In genomic region chr3:142447308-142447851, GRCh38 we compare ENCODE assay signal across 8 cellular contexts. TPM values are rescaled to one million over a fixed set of nuclear protein-coding genes. Genes with fewer than 3 reads are reported as not detected.
A peak's percentile ranks its signal among the peaks of the same experiment; 100 is the strongest.
DNase-seq lines count a peak whose midpoint lies in the region; ATAC-seq and TF ChIP-seq lines count a peak whose summit lies in the region.

No MANE protein-coding gene starts in this region.

- H3K4me1 ChIP-seq in SK-N-SH (ENCODE audit: control insufficient read depth in 1 of 2, insufficient read depth in 2 of 2, low read depth in 1 of 2, low read length in 1 of 2) (peaks cover 0 to 13% of the 10 kb centered on the region in 2 experiments; a peak in 2 of 4 replicates), parathyroid adenoma (no peaks in the 10 kb centered on the region), urinary bladder (ENCODE audit: insufficient read depth) (no peaks in the 10 kb centered on the region)

- H3K9me3 ChIP-seq in SK-N-SH (no peaks in the 10 kb centered on the region), parathyroid adenoma (ENCODE audit: control insufficient read depth, low read length) (no peaks in the 10 kb centered on the region)

- 1% methylated on average over 30 of the region's 35 CpGs for WGBS in SK-N-SH (ENCODE audit: low lambda C conversion rate)
- under 1% methylated on average over 35 of the region's 35 CpGs for WGBS in urinary bladder

- H3K27ac ChIP-seq in SK-N-SH (ENCODE audit: low read depth in 2 of 2, low read length in 1 of 2) (peak overlapping the region; percentile 93 to 96), parathyroid adenoma (peak overlapping the region; percentile 81), urinary bladder (ENCODE audit: low read depth) (peak overlapping the region; percentile 92)

- H3F3A ChIP-seq in SK-N-SH (replicated peaks; ENCODE audit: insufficient read depth) = peaks cover 24% of the 10 kb centered on the region

- CTCF ChIA-PET in SK-N-SH (lab: Yijun Ruan, JAX) = interaction anchor here (0.6 kb wide), 1 partner anchor 10 kb away, joined by 3 read pairs; no protein-coding TSS in a partner anchor

- TF ChIP-seq RAD21 in SK-N-SH (IDR thresholded peaks at IDR 0.05; ENCODE audit: low read length) = no peak

- 0 out of 2 replicates have a peak, but pooled peaks cover 7% of the 10 kb centered on the region for H4K20me1 ChIP-seq in SK-N-SH (ENCODE audit: insufficient read depth)

- ATAC-seq in GM19452 (IDR thresholded peaks at IDR 0.05; ENCODE audit: unreplicated experiment) (peak; percentile 22), HG03521 (IDR thresholded peaks at IDR 0.05; ENCODE audit: unreplicated experiment) (peak; percentile 24), Right ventricle myocardium superior (ENCODE audit: poor library complexity) (peak; percentile 63)

- H2AFZ ChIP-seq in SK-N-SH (ENCODE audit: low read depth) (peak overlapping the region; percentile 90), parathyroid adenoma (peak overlapping the region; percentile 86)

- H3K4me3 ChIP-seq in SK-N-SH (ENCODE audit: low read depth in 2 of 2, low read length in 1 of 2) = peak overlapping the region; percentile 99 to 100
- H3K4me3 ChIP-seq in parathyroid adenoma (ENCODE audit: low read depth, low read length) = peak overlapping the region; percentile 99
- H3K4me3 ChIP-seq in urinary bladder (ENCODE audit: low read depth, low read length) = peak overlapping the region; percentile 78

- H3K36me3 ChIP-seq in SK-N-SH (replicated peaks in 1 of 2; ENCODE audit: control insufficient read depth in 1 of 2, insufficient read depth in 2 of 2, low read length in 1 of 2) (peaks cover 18% of the 10 kb centered on the region in 2 experiments), parathyroid adenoma (ENCODE audit: control insufficient read depth, insufficient read depth, low read length) (no peaks in the 10 kb centered on the region), urinary bladder (ENCODE audit: insufficient read depth) (no peaks in the 10 kb centered on the region)

- intact Hi-C loops in Right ventricle myocardium superior (cut with DNase I) = no loop called here

- H3K79me2 ChIP-seq in SK-N-SH (ENCODE audit: insufficient read depth) = peaks cover 54% of the 10 kb centered on the region
- H3K79me2 ChIP-seq in parathyroid adenoma = peaks cover 43% of the 10 kb centered on the region

- TF ChIP-seq CTCF in SK-N-SH (IDR thresholded peaks at IDR 0.05) (no peak), parathyroid adenoma (IDR thresholded peaks at IDR 0.05) (no peak)

- POLR2A ChIA-PET in SK-N-SH (lab: Yijun Ruan, JAX) = interaction anchor here (1.2 kb wide), 1 partner anchor 62 kb away, joined by 3 read pairs; no protein-coding TSS in a partner anchor

- DNase-seq in CD1c-positive myeloid dendritic cell (ENCODE audit: extremely low spot score) = peak; percentile 53
- DNase-seq in SK-N-SH = no peak
- DNase-seq in activated naive CD8-positive, alpha-beta T cell treated with anti-CD3 and anti-CD28 coated beads, Interleukin-2, amount 50 U/mL, for 16 hours (ENCODE audit: low read depth, low spot score) = peak; percentile 11
- peak; percentile 57 for DNase-seq in Right ventricle myocardium superior

- TF ChIP-seq EP300 in SK-N-SH (IDR thresholded peaks at IDR 0.05; ENCODE audit: borderline replicate concordance in 1 of 2, low read depth in 1 of 2, low read length in 1 of 2) = no peak

- H3K9me2 ChIP-seq in SK-N-SH = no peaks in the 10 kb centered on the region

- H3K27me3 ChIP-seq in SK-N-SH (ENCODE audit: insufficient read depth) = no peaks in the 10 kb centered on the region
- no peaks in the 10 kb centered on the region for H3K27me3 ChIP-seq in parathyroid adenoma (ENCODE audit: control insufficient read depth, insufficient read depth, low read length)

- peak overlapping the region; percentile 75 for H3K4me2 ChIP-seq in SK-N-SH
- peak overlapping the region; percentile 89 for H3K4me2 ChIP-seq in parathyroid adenoma (ENCODE audit: low read length)

- peak overlapping the region; percentile 99 for H3K9ac ChIP-seq in SK-N-SH
- peak overlapping the region; percentile 64 for H3K9ac ChIP-seq in parathyroid adenoma

TF ChIP-seq in SK-N-SH, 30 proteins besides CTCF, POLR2A, EP300 and RAD21:
- TF ChIP-seq TCF12 (IDR thresholded peaks at IDR 0.05) = no peak
- no peak for TF ChIP-seq EZH2phosphoT487 (IDR thresholded peaks at IDR 0.05; ENCODE audit: borderline replicate concordance, low read depth)
- no peak for TF ChIP-seq POLR2AphosphoS5 (IDR thresholded peaks at IDR 0.05; ENCODE audit: low read depth, low read length)
- no peak for TF ChIP-seq NRF1 (IDR thresholded peaks at IDR 0.05; ENCODE audit: low read depth, low read length)
- TF ChIP-seq MXI1 (IDR thresholded peaks at IDR 0.05; ENCODE audit: low read depth, low read length) = peak; percentile 56; the same call in 1 of the 2 replicates
- TF ChIP-seq SIN3A (IDR thresholded peaks at IDR 0.05; ENCODE audit: borderline replicate concordance, low read depth, low read length) = 0 out of 2 replicates have a peak, but pooled peaks have one; percentile 28

RNA-seq across cellular contexts. Expression of gene XRN1, which starts 0.5 kb away (rescaled TPM):
- polyA plus RNA-seq in SK-N-SH (2012; rRNA removed) (2.7 and 3.8 TPM in 2 replicates), urinary bladder (8.5 TPM)
- polyA plus RNA-seq in SK-N-SH (2012; cell fraction: cytosol; rRNA removed) = 3.9 and 4.1 TPM in 2 replicates
- 7.2 and 17.3 TPM in 2 replicates for polyA plus RNA-seq in SK-N-SH (2012; cell fraction: nucleus; rRNA removed)
- total RNA-seq in Right ventricle myocardium superior (13.9 TPM), urinary bladder (99.3 TPM)
